Comparison of ENCODE assay signal across 2 cellular contexts in the genomic region with DNA sequence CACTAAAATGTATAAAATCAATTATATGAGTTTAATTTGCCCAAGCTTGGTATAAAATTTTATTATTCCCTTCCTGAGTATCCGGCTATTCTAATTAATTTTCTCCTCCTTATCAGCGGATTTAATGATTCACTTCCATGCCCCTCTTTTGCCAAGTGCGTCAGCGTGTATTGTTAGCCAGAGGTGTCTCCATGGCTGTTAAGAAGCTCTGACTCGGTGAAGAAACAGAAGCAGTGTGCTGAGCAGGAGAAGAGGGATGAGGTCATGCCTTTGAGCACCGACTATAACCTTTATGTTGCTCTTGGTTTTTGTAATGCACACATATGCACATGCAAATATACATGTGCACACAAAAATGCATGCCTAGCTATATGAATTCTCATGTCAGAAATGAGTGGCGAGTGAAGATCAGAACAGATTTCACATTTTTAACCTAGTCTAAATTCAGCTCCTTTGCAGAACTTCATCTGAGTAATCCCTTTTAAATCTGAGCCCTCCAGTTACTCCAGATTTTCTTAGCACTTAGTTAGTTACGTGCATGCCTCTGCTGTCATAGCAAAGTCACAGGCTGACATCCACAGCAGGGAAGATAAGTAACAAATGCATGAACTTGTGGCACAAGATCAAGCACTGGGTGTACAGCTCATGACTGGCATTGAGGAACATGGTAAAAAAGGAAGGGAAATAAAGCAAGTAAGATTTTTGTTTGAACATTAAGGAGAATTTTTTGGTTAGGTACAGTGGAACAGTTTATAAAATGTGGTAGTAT.
TF ChIP-seq lines count a peak whose summit lies in the region.

No MANE protein-coding gene starts in this region.

TF ChIP-seq in HepG2, 621 proteins besides CTCF, POLR2A, EP300 and RAD21:
- TF ChIP-seq, protein P1, sequence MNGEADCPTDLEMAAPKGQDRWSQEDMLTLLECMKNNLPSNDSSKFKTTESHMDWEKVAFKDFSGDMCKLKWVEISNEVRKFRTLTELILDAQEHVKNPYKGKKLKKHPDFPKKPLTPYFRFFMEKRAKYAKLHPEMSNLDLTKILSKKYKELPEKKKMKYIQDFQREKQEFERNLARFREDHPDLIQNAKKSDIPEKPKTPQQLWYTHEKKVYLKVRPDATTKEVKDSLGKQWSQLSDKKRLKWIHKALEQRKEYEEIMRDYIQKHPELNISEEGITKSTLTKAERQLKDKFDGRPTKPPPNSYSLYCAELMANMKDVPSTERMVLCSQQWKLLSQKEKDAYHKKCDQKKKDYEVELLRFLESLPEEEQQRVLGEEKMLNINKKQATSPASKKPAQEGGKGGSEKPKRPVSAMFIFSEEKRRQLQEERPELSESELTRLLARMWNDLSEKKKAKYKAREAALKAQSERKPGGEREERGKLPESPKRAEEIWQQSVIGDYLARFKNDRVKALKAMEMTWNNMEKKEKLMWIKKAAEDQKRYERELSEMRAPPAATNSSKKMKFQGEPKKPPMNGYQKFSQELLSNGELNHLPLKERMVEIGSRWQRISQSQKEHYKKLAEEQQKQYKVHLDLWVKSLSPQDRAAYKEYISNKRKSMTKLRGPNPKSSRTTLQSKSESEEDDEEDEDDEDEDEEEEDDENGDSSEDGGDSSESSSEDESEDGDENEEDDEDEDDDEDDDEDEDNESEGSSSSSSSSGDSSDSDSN (CRISPR knock-in tag; IDR thresholded peaks at IDR 0.05), result no peak
- peak; percentile 47 for TF ChIP-seq ATF7 (IDR thresholded peaks at IDR 0.05)
- TF ChIP-seq ATF7 (CRISPR knock-in tag; IDR thresholded peaks at IDR 0.05), result no peak
- TF ChIP-seq BORCS8-MEF2B (CRISPR knock-in tag; IDR thresholded peaks at IDR 0.05), result no peak
- TF ChIP-seq RAD51 (IDR thresholded peaks at IDR 0.05; ENCODE audit: borderline replicate concordance), result no peak
- TF ChIP-seq, protein P2, sequence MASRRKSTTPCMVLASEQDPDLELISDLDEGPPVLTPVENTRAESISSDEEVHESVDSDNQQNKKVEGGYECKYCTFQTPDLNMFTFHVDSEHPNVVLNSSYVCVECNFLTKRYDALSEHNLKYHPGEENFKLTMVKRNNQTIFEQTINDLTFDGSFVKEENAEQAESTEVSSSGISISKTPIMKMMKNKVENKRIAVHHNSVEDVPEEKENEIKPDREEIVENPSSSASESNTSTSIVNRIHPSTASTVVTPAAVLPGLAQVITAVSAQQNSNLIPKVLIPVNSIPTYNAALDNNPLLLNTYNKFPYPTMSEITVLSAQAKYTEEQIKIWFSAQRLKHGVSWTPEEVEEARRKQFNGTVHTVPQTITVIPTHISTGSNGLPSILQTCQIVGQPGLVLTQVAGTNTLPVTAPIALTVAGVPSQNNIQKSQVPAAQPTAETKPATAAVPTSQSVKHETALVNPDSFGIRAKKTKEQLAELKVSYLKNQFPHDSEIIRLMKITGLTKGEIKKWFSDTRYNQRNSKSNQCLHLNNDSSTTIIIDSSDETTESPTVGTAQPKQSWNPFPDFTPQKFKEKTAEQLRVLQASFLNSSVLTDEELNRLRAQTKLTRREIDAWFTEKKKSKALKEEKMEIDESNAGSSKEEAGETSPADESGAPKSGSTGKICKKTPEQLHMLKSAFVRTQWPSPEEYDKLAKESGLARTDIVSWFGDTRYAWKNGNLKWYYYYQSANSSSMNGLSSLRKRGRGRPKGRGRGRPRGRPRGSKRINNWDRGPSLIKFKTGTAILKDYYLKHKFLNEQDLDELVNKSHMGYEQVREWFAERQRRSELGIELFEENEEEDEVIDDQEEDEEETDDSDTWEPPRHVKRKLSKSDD (CRISPR knock-in tag; IDR thresholded peaks at IDR 0.05; ENCODE audit: low read depth), result no peak

TF ChIP-seq in neural cell, 6 proteins besides CTCF, POLR2A, EP300 and RAD21 (continued from another document):
- no peak for TF ChIP-seq REST (IDR thresholded peaks at IDR 0.05; ENCODE audit: borderline replicate concordance)
- TF ChIP-seq POLR2AphosphoS5 (IDR thresholded peaks at IDR 0.05), result peak; percentile 75
